Comparison of ENCODE assay signal across 19 cellular contexts in genomic region chr7:65219623-65220022, GRCh38.
DNase-seq lines count a peak whose midpoint lies in the region; ATAC-seq and TF ChIP-seq lines count a peak whose summit lies in the region.
"Had no signal": no experiment of that assay in that cellular context is flagged by ENCODE, and none has a peak within 500 bp of the region (broad histone marks: within the 10 kb centered on the region; RNA-seq: fewer than 3 reads in every experiment).

No MANE protein-coding gene starts in this region.

- DNase-seq in DMS53 (lab: John Stamatoyannopoulos, UW) = peak; percentile 20
- no peak for DNase-seq in DMS53 treated with DMSO at 0.1 percent for 48 hours (lab: John Stamatoyannopoulos, UW; ENCODE audit: unreplicated experiment)
- DNase-seq in GM23338 (ENCODE audit: low spot score) = no peak
- no peak for DNase-seq in Panc1 (ENCODE audit: low read depth, low spot score)
- DNase-seq in retina = peak; percentile 0
- DNase-seq: AML-193; Caco-2; Calu3; CD4-positive, alpha-beta T cell; CD8-positive, alpha-beta T cell; DMS79 treated with DMSO at 0.1 percent for 48 hours; GF-D8 had no signal

- H3K27ac ChIP-seq in GM23338 (ENCODE audit: low read depth) (no peak overlapping the region), Panc1 (ENCODE audit: low read length) (no peak overlapping the region)
- H3K27ac ChIP-seq: 22Rv1; A549; BLaER1 treated with 17β-estradiol and CSF1 and Interleukin-3, amounts not matched to agents 10 nM and 100 nM; C4-2B had no signal

- H3K27me3 ChIP-seq in GM23338 (ENCODE audit: insufficient read depth) = no peaks in the 10 kb centered on the region
- H3K27me3 ChIP-seq in Panc1 (ENCODE audit: control insufficient read depth, insufficient read depth, low read length) = no peaks in the 10 kb centered on the region
- H3K27me3 ChIP-seq: BLaER1 treated with 17β-estradiol and CSF1 and Interleukin-3, amounts not matched to agents 10 nM and 100 nM had no signal

- no peak for ATAC-seq in GM23338
- ATAC-seq in Panc1 = no peak
- no peak for ATAC-seq in HG03520 (IDR thresholded peaks at IDR 0.05; ENCODE audit: unreplicated experiment)
- ATAC-seq in HG03442 (IDR thresholded peaks at IDR 0.05; ENCODE audit: unreplicated experiment) = no peak
- ATAC-seq: A549; CD8-positive, alpha-beta T cell had no signal

- no peak overlapping the region for H3K4me3 Mint-ChIP-seq in GM23338
- H3K4me3 Mint-ChIP-seq: B cell; CD4-positive, alpha-beta T cell; CD8-positive, alpha-beta T cell had no signal

- no peak for TF ChIP-seq CTCF in GM23338 (conservative IDR thresholded peaks at IDR 0.05; ENCODE audit: low read depth in 2 of 2)
- TF ChIP-seq CTCF in Panc1 (IDR thresholded peaks at IDR 0.05) = peak; percentile 10; the same call in 1 of the 2 replicates

- no peaks in the 10 kb centered on the region for H3K36me3 ChIP-seq in GM23338 (ENCODE audit: insufficient read depth)
- H3K36me3 ChIP-seq in Panc1 (ENCODE audit: control insufficient read depth, insufficient read depth, low read length) = no peaks in the 10 kb centered on the region
- H3K36me3 ChIP-seq: BLaER1 treated with 17β-estradiol and CSF1 and Interleukin-3, amounts not matched to agents 10 nM and 100 nM had no signal

- H3K79me2 ChIP-seq in GM23338 (replicated peaks; ENCODE audit: insufficient read depth) = no peaks in the 10 kb centered on the region

- CTCF ChIA-PET in Panc1 (lab: Charles Lee) = no interaction called here

- no peaks in the 10 kb centered on the region for H3K4me1 Mint-ChIP-seq in GM23338

- no peak overlapping the region for H3K27ac Mint-ChIP-seq in GM23338
- H3K27ac Mint-ChIP-seq: B cell; CD4-positive, alpha-beta T cell; CD8-positive, alpha-beta T cell had no signal

- no peaks in the 10 kb centered on the region for H3F3A ChIP-seq in GM23338 (replicated peaks; ENCODE audit: low read depth)

- no peak overlapping the region for H3K4me2 ChIP-seq in GM23338
- H3K4me2 ChIP-seq: A549; BLaER1 treated with 17β-estradiol and CSF1 and Interleukin-3, amounts not matched to agents 10 nM and 100 nM had no signal

- no TSS peak for BruUV-seq in Panc1 (replicated peaks; lab: Mats Ljungman, UMichigan)

- in situ Hi-C loops in Panc1 (cut with HindIII; ENCODE audit: low pct_unique_long_range_greater_than_20kb, low sequenced_read_pairs) = no loop called here

- H2AFZ ChIP-seq in GM23338 = no peak overlapping the region; the same call in 1 of the 2 replicates

- H3K9me3 ChIP-seq in Panc1 (ENCODE audit: control insufficient read depth, insufficient read depth, low read depth, low read length) = no peaks in the 10 kb centered on the region
- H3K9me3 ChIP-seq: A549; BLaER1 treated with 17β-estradiol and CSF1 and Interleukin-3, amounts not matched to agents 10 nM and 100 nM; Caco-2 had no signal

- H3K4me1 ChIP-seq in GM23338 (ENCODE audit: insufficient read depth) (no peaks in the 10 kb centered on the region), Panc1 (ENCODE audit: control insufficient read depth, insufficient read depth, low read length) (no peaks in the 10 kb centered on the region)
- H3K4me1 ChIP-seq: A549; BLaER1 treated with 17β-estradiol and CSF1 and Interleukin-3, amounts not matched to agents 10 nM and 100 nM; Caco-2 had no signal

- H3K9me2 ChIP-seq in GM23338 (ENCODE audit: insufficient read depth) = no peaks in the 10 kb centered on the region

- H3K4me3 ChIP-seq in GM23338 (no peak overlapping the region), Panc1 (ENCODE audit: low read depth in 2 of 2, low read length in 2 of 2) (no peak overlapping the region)
- H3K4me3 ChIP-seq: A549; BLaER1 treated with 17β-estradiol and CSF1 and Interleukin-3, amounts not matched to agents 10 nM and 100 nM had no signal

- H3K9me3 Mint-ChIP-seq in GM23338 = no peaks in the 10 kb centered on the region; the same call in 2 of the 3 replicates
- H3K9me3 Mint-ChIP-seq: CD4-positive, alpha-beta T cell; CD8-positive, alpha-beta T cell had no signal

- POLR2A ChIA-PET in Panc1 (lab: Charles Lee) = no interaction called here

- H4K20me1 ChIP-seq in GM23338 (replicated peaks; ENCODE audit: insufficient read depth) = no peaks in the 10 kb centered on the region
- H4K20me1 ChIP-seq: BLaER1 treated with 17β-estradiol and CSF1 and Interleukin-3, amounts not matched to agents 10 nM and 100 nM had no signal

- peaks cover 3% of the 10 kb centered on the region for H3K27me3 Mint-ChIP-seq in GM23338 (ENCODE audit: insufficient read depth, low read depth, poor library complexity)
- H3K27me3 Mint-ChIP-seq: B cell; CD4-positive, alpha-beta T cell had no signal

- intact Hi-C loops in Panc1 (cut with micrococcal nuclease; ENCODE audit: unreplicated experiment) = no loop called here

- no peaks in the 10 kb centered on the region for H3K36me3 Mint-ChIP-seq in GM23338 (ENCODE audit: low read depth)
- H3K36me3 Mint-ChIP-seq: CD8-positive, alpha-beta T cell had no signal

TF ChIP-seq in GM23338, 12 proteins besides CTCF, POLR2A, EP300 and RAD21:
- TF ChIP-seq REST (IDR thresholded peaks at IDR 0.05; ENCODE audit: unreplicated experiment) = no peak
- TF ChIP-seq ZNF331 (CRISPR knock-in tag; IDR thresholded peaks at IDR 0.05; ENCODE audit: low read depth) = peak; percentile 76

Comparison
In these comparisons a context has a peak if more than half of its experiments do, and no peak if none do; other contexts are left out.
1. DNase-seq: peak in DMS53 (single experiment) and retina (single experiment); none in DMS53 treated with DMSO at 0.1 percent for 48 hours (single experiment), GM23338 (single experiment) and Panc1 (single experiment).